ENCODE assay signal across 17 cellular contexts in genomic region chr1:3135746-3136455, GRCh38.
A peak's percentile ranks its signal among the peaks of the same experiment; 100 is the strongest.
DNase-seq lines count a peak whose midpoint lies in the region; ATAC-seq and TF ChIP-seq lines count a peak whose summit lies in the region.
"Had no signal": no experiment of that assay in that cellular context is flagged by ENCODE, and none has a peak within 500 bp of the region (broad histone marks: within the 10 kb centered on the region; RNA-seq: fewer than 3 reads in every experiment).

No MANE protein-coding gene starts in this region.

- H3K4me3 Mint-ChIP-seq in activated CD4-positive, alpha-beta T cell treated with anti-CD3 and anti-CD28 coated beads, Interleukin-2, amount 10 ng/mL, durations not matched to agents 7 days and 5 days = no peak overlapping the region

- TF ChIP-seq CTCF in upper lobe of left lung (IDR thresholded peaks at IDR 0.05) = no peak

- no peak for TF ChIP-seq EP300 in upper lobe of left lung (IDR thresholded peaks at IDR 0.05)

- no peak overlapping the region for H3K4me3 ChIP-seq in mucosa of stomach (ENCODE audit: low read length)
- H3K4me3 ChIP-seq in upper lobe of left lung = no peak overlapping the region

- no peaks in the 10 kb centered on the region for H3K9me3 Mint-ChIP-seq in activated CD4-positive, alpha-beta T cell treated with anti-CD3 and anti-CD28 coated beads, Interleukin-2, amount 10 ng/mL, durations not matched to agents 7 days and 5 days

- peaks cover 8% of the 10 kb centered on the region for H3K27me3 ChIP-seq in mucosa of stomach (ENCODE audit: control insufficient read depth, insufficient read depth, low read length)
- no peaks in the 10 kb centered on the region for H3K27me3 ChIP-seq in upper lobe of left lung

- no peak for ATAC-seq in upper lobe of left lung (ENCODE audit: low FRiP score in 2 of 2)

- no peak overlapping the region for H3K27ac Mint-ChIP-seq in activated CD4-positive, alpha-beta T cell treated with anti-CD3 and anti-CD28 coated beads, Interleukin-2, amount 10 ng/mL, durations not matched to agents 7 days and 5 days

- no peaks in the 10 kb centered on the region for H3K36me3 Mint-ChIP-seq in activated CD4-positive, alpha-beta T cell treated with anti-CD3 and anti-CD28 coated beads, Interleukin-2, amount 10 ng/mL, durations not matched to agents 7 days and 5 days (ENCODE audit: low read depth)

- H3K4me1 ChIP-seq in mucosa of stomach (ENCODE audit: control insufficient read depth, insufficient read depth, low read length) (peaks cover 75% of the 10 kb centered on the region), upper lobe of left lung (peaks cover 0 to 34% (median 20%) of the 10 kb centered on the region in 4 donors)

- TF ChIP-seq POLR2A in upper lobe of left lung (IDR thresholded peaks at IDR 0.05) = no peak

- H3K9ac ChIP-seq in mucosa of stomach (ENCODE audit: low read length) = peak overlapping the region; percentile 47

- H3K27me3 Mint-ChIP-seq in activated CD4-positive, alpha-beta T cell treated with anti-CD3 and anti-CD28 coated beads, Interleukin-2, amount 10 ng/mL, durations not matched to agents 7 days and 5 days = no peaks in the 10 kb centered on the region

- CTCF ChIA-PET in activated CD4-positive, alpha-beta T cell treated with anti-CD3 and anti-CD28 coated beads, Interleukin-2, amount 10 ng/mL, durations not matched to agents 7 days and 5 days (lab: Charles Lee) = no interaction called here

- peak overlapping the region in 3 of 4 donors; percentile 72 to 83 (median 82) for H3K27ac ChIP-seq in upper lobe of left lung
- H3K27ac ChIP-seq: RWPE1 had no signal

- DNase-seq in NCI-H2171 (lab: John Stamatoyannopoulos, UW) (peak; percentile 65), NCI-H2171 treated with DMSO at 0.1 percent for 48 hours (lab: John Stamatoyannopoulos, UW) (no peak), NCI-H748 treated with DMSO at 0.1 percent for 48 hours (lab: John Stamatoyannopoulos, UW) (peak; percentile 10), upper lobe of left lung (peak in 1 of 2 donors; percentile 73), occipital lobe (lab: John Stamatoyannopoulos, UW) (no peak), midbrain (lab: John Stamatoyannopoulos, UW) (no peak)
- no peak for DNase-seq in activated CD4-positive, alpha-beta T cell treated with anti-CD3 and anti-CD28 coated beads, Interleukin-2, amount 10 ng/mL, durations not matched to agents 7 days and 5 days
- DNase-seq: C1 segment of cervical spinal cord, DMS 273 treated with DMSO at 0.1 percent for 48 hours, HCEC 1CT, Karpas-422, MM.1S, NCI-H1930, NCI-H2227 treated with DMSO at 0.1 percent for 48 hours, NCI-H524 had no signal

- H3K9me3 ChIP-seq in mucosa of stomach (ENCODE audit: control insufficient read depth, low read length) = no peaks in the 10 kb centered on the region
- no peaks in the 10 kb centered on the region for H3K9me3 ChIP-seq in upper lobe of left lung

- POLR2A ChIA-PET in activated CD4-positive, alpha-beta T cell treated with anti-CD3 and anti-CD28 coated beads, Interleukin-2, amount 10 ng/mL, durations not matched to agents 7 days and 5 days (lab: Charles Lee) = no interaction called here

- no peaks in the 10 kb centered on the region for H3K4me1 Mint-ChIP-seq in activated CD4-positive, alpha-beta T cell treated with anti-CD3 and anti-CD28 coated beads, Interleukin-2, amount 10 ng/mL, durations not matched to agents 7 days and 5 days

- no peaks in the 10 kb centered on the region for H3K36me3 ChIP-seq in mucosa of stomach (ENCODE audit: control insufficient read depth, insufficient read depth, low read length)
- H3K36me3 ChIP-seq in upper lobe of left lung = no peaks in the 10 kb centered on the region

- WGBS in upper lobe of left lung, 2 donors = 35 to 80% methylated on average over 11 to 35 of the region's 35 CpGs

Comparison
In these comparisons a context has a peak if more than half of its experiments do, and no peak if none do; other contexts are left out.
1. DNase-seq: peak in NCI-H2171 (single experiment) and NCI-H748 treated with DMSO at 0.1 percent for 48 hours (single experiment); none in NCI-H2171 treated with DMSO at 0.1 percent for 48 hours (single experiment), occipital lobe (single experiment), activated CD4-positive, alpha-beta T cell treated with anti-CD3 and anti-CD28 coated beads, Interleukin-2, amount 10 ng/mL, durations not matched to agents 7 days and 5 days (single experiment) and midbrain (single experiment).